1 cellular context compared by ENCODE assay signal in genomic region chr1:186682721-186683120, GRCh38.
TF ChIP-seq lines count a peak whose summit lies in the region.

No MANE protein-coding gene starts in this region.

TF ChIP-seq in GM12878, 131 proteins besides CTCF, POLR2A, EP300 and RAD21 (continued from another document):
- TF ChIP-seq ZBTB33 (IDR thresholded peaks at IDR 0.05): no peak
- no peak for TF ChIP-seq ZBED1 (IDR thresholded peaks at IDR 0.05; ENCODE audit: borderline replicate concordance)
- no peak for TF ChIP-seq RBBP5 (conservative IDR thresholded peaks at IDR 0.05)
- TF ChIP-seq EED (IDR thresholded peaks at IDR 0.05; ENCODE audit: low read depth): no peak
- TF ChIP-seq USF1 (IDR thresholded peaks at IDR 0.05; ENCODE audit: borderline replicate concordance, extremely low read length, insufficient read depth, low read depth, low read length): no peak
